In genomic region chr16:4661661-4662060, GRCh38 we compare ENCODE assay signal across 16 cellular contexts. TPM values are rescaled to one million over a fixed set of nuclear protein-coding genes. Genes with fewer than 3 reads are reported as not detected.
DNase-seq lines count a peak whose midpoint lies in the region; ATAC-seq and TF ChIP-seq lines count a peak whose summit lies in the region.
"Had no signal": no experiment of that assay in that cellular context is flagged by ENCODE, and none has a peak within 500 bp of the region (broad histone marks: within the 10 kb centered on the region; RNA-seq: fewer than 3 reads in every experiment).

No MANE protein-coding gene starts in this region.

- POLR2A ChIA-PET in activated CD8-positive, alpha-beta T cell treated with anti-CD3 and anti-CD28 coated beads, Interleukin-2, amount 10 ng/mL, durations not matched to agents 7 days and 5 days (lab: Charles Lee), result interaction anchor here (0.6 to 1.5 kb wide), 3 partner anchors 15 to 38 kb away, joined by 3 to 4 read pairs (median 3); no protein-coding TSS in a partner anchor
- POLR2A ChIA-PET in activated CD8-positive, alpha-beta T cell treated with anti-CD3 and anti-CD28 coated beads for 36 hours (lab: Charles Lee), result interaction anchor here (1.5 to 2.2 kb wide), 3 partner anchors 9 to 15 kb away, joined by 5 to 6 read pairs (median 6); no protein-coding TSS in a partner anchor

- H3K4me1 ChIP-seq in stomach, result peaks cover 46 to 73% (median 56%) of the 10 kb centered on the region in 4 donors

- WGBS in stomach, 5 donors, result 26 to 56% (median 47%) methylated on average over 10 to 11 of the region's 11 CpGs

- no peaks in the 10 kb centered on the region for H3K9me3 ChIP-seq in stomach
- H3K9me3 ChIP-seq: SK-N-SH had no signal

- intact Hi-C loops in activated CD8-positive, alpha-beta T cell treated with anti-CD3 and anti-CD28 coated beads for 36 hours (cut with micrococcal nuclease), result no loop called here
- intact Hi-C loops in dendritic cell treated with granulocyte-macrophage colony-stimulating factor and Interleukin-4, amounts not matched to agents 40 ng/mL and 50 ng/mL, for 4 days (cut with micrococcal nuclease), result loop anchor here (5.0 to 10.0 kb wide), 2 partner anchors 34 to 147 kb away; no protein-coding TSS in a partner anchor
- intact Hi-C loops in stomach (cut with DNase I; ENCODE audit: low total_unique reads) (no loop called here), natural killer cell (cut with micrococcal nuclease) (no loop called here)

- H3K27ac Mint-ChIP-seq in activated CD8-positive, alpha-beta T cell treated with anti-CD3 and anti-CD28 coated beads, Interleukin-2, amount 10 ng/mL, durations not matched to agents 7 days and 5 days, result peak overlapping the region; percentile 92
- H3K27ac Mint-ChIP-seq in activated CD8-positive, alpha-beta T cell treated with anti-CD3 and anti-CD28 coated beads for 36 hours, result no peak overlapping the region
- H3K27ac Mint-ChIP-seq in dendritic cell treated with granulocyte-macrophage colony-stimulating factor and Interleukin-4, amounts not matched to agents 40 ng/mL and 50 ng/mL, for 4 days, result peak overlapping the region; percentile 93
- H3K27ac Mint-ChIP-seq in natural killer cell, result peak overlapping the region in 1 of 2 donors; percentile 61

- peaks cover 29% of the 10 kb centered on the region for H3K36me3 Mint-ChIP-seq in activated CD8-positive, alpha-beta T cell treated with anti-CD3 and anti-CD28 coated beads, Interleukin-2, amount 10 ng/mL, durations not matched to agents 7 days and 5 days (ENCODE audit: low read depth)
- peaks cover 22% of the 10 kb centered on the region for H3K36me3 Mint-ChIP-seq in activated CD8-positive, alpha-beta T cell treated with anti-CD3 and anti-CD28 coated beads for 36 hours (ENCODE audit: low read depth)
- peaks cover 83% of the 10 kb centered on the region for H3K36me3 Mint-ChIP-seq in dendritic cell treated with granulocyte-macrophage colony-stimulating factor and Interleukin-4, amounts not matched to agents 40 ng/mL and 50 ng/mL, for 4 days (ENCODE audit: low read depth)
- no peaks in the 10 kb centered on the region for H3K36me3 Mint-ChIP-seq in natural killer cell
- H3K36me3 Mint-ChIP-seq: natural killer cell treated with Interleukin-12 subunit alpha and Interleukin-12 subunit beta and Interleukin-15 and Interleukin-18, amount 100 ng/mL, for 72 hours had no signal

- no peak for TF ChIP-seq CTCF in activated CD8-positive, alpha-beta T cell treated with anti-CD3 and anti-CD28 coated beads for 36 hours (IDR thresholded peaks at IDR 0.05)
- no peak for TF ChIP-seq CTCF in stomach (IDR thresholded peaks at IDR 0.05)
- no peak for TF ChIP-seq CTCF in natural killer cell (IDR thresholded peaks at IDR 0.05)

- H3K4me3 ChIP-seq in stomach, result no peak overlapping the region

- H3K9me3 Mint-ChIP-seq in activated CD8-positive, alpha-beta T cell treated with anti-CD3 and anti-CD28 coated beads, Interleukin-2, amount 10 ng/mL, durations not matched to agents 7 days and 5 days (ENCODE audit: insufficient read depth), result no peaks in the 10 kb centered on the region
- no peaks in the 10 kb centered on the region for H3K9me3 Mint-ChIP-seq in activated CD8-positive, alpha-beta T cell treated with anti-CD3 and anti-CD28 coated beads for 36 hours
- no peaks in the 10 kb centered on the region for H3K9me3 Mint-ChIP-seq in dendritic cell treated with granulocyte-macrophage colony-stimulating factor and Interleukin-4, amounts not matched to agents 40 ng/mL and 50 ng/mL, for 4 days
- H3K9me3 Mint-ChIP-seq in natural killer cell, result no peaks in the 10 kb centered on the region
- H3K9me3 Mint-ChIP-seq: activated CD4-positive, alpha-beta memory T cell treated with anti-CD3 and anti-CD28 coated beads for 36 hours; natural killer cell treated with Interleukin-12 subunit alpha and Interleukin-12 subunit beta and Interleukin-15 and Interleukin-18, amount 100 ng/mL, for 72 hours had no signal

- H3K4me3 Mint-ChIP-seq in activated CD8-positive, alpha-beta T cell treated with anti-CD3 and anti-CD28 coated beads, Interleukin-2, amount 10 ng/mL, durations not matched to agents 7 days and 5 days, result no peak overlapping the region
- H3K4me3 Mint-ChIP-seq in activated CD8-positive, alpha-beta T cell treated with anti-CD3 and anti-CD28 coated beads for 36 hours, result no peak overlapping the region
- no peak overlapping the region for H3K4me3 Mint-ChIP-seq in dendritic cell treated with granulocyte-macrophage colony-stimulating factor and Interleukin-4, amounts not matched to agents 40 ng/mL and 50 ng/mL, for 4 days
- H3K4me3 Mint-ChIP-seq in natural killer cell, result no peak overlapping the region
- H3K4me3 Mint-ChIP-seq: activated CD4-positive, alpha-beta memory T cell treated with anti-CD3 and anti-CD28 coated beads for 36 hours; natural killer cell treated with Interleukin-12 subunit alpha and Interleukin-12 subunit beta and Interleukin-15 and Interleukin-18, amount 100 ng/mL, for 72 hours had no signal

- no peaks in the 10 kb centered on the region for H3K27me3 ChIP-seq in stomach

- TF ChIP-seq POLR2A in stomach (IDR thresholded peaks at IDR 0.05), result no peak

- no peak for TF ChIP-seq EP300 in stomach (IDR thresholded peaks at IDR 0.05)

- H3K27ac ChIP-seq in stomach, result peak overlapping the region; percentile 58 to 85 (median 62)

- ATAC-seq in activated CD8-positive, alpha-beta T cell treated with anti-CD3 and anti-CD28 coated beads, Interleukin-2, amount 10 ng/mL, durations not matched to agents 7 days and 5 days, result no peak
- no peak for ATAC-seq in activated CD8-positive, alpha-beta T cell treated with anti-CD3 and anti-CD28 coated beads for 36 hours
- no peak for ATAC-seq in natural killer cell
- no peak for ATAC-seq in GM21360 (IDR thresholded peaks at IDR 0.05; ENCODE audit: unreplicated experiment)
- ATAC-seq: natural killer cell treated with Interleukin-12 subunit alpha and Interleukin-12 subunit beta and Interleukin-15 and Interleukin-18, amount 100 ng/mL, for 72 hours had no signal

- H3K27me3 Mint-ChIP-seq in activated CD8-positive, alpha-beta T cell treated with anti-CD3 and anti-CD28 coated beads, Interleukin-2, amount 10 ng/mL, durations not matched to agents 7 days and 5 days (ENCODE audit: low read depth), result no peaks in the 10 kb centered on the region
- H3K27me3 Mint-ChIP-seq in activated CD8-positive, alpha-beta T cell treated with anti-CD3 and anti-CD28 coated beads for 36 hours, result no peaks in the 10 kb centered on the region
- H3K27me3 Mint-ChIP-seq in dendritic cell treated with granulocyte-macrophage colony-stimulating factor and Interleukin-4, amounts not matched to agents 40 ng/mL and 50 ng/mL, for 4 days, result no peaks in the 10 kb centered on the region
- no peaks in the 10 kb centered on the region for H3K27me3 Mint-ChIP-seq in natural killer cell (ENCODE audit: low read depth in 2 of 2)
- H3K27me3 Mint-ChIP-seq: activated CD4-positive, alpha-beta memory T cell treated with anti-CD3 and anti-CD28 coated beads for 36 hours; natural killer cell treated with Interleukin-12 subunit alpha and Interleukin-12 subunit beta and Interleukin-15 and Interleukin-18, amount 100 ng/mL, for 72 hours had no signal

- H3K4me1 Mint-ChIP-seq in activated CD8-positive, alpha-beta T cell treated with anti-CD3 and anti-CD28 coated beads, Interleukin-2, amount 10 ng/mL, durations not matched to agents 7 days and 5 days (ENCODE audit: low read depth), result peaks cover 75% of the 10 kb centered on the region
- H3K4me1 Mint-ChIP-seq in activated CD8-positive, alpha-beta T cell treated with anti-CD3 and anti-CD28 coated beads for 36 hours (ENCODE audit: low read depth), result peaks cover 64% of the 10 kb centered on the region
- peaks cover 78% of the 10 kb centered on the region for H3K4me1 Mint-ChIP-seq in dendritic cell treated with granulocyte-macrophage colony-stimulating factor and Interleukin-4, amounts not matched to agents 40 ng/mL and 50 ng/mL, for 4 days (ENCODE audit: low read depth)
- H3K4me1 Mint-ChIP-seq in natural killer cell, result peaks cover 29 to 36% of the 10 kb centered on the region in 2 donors

- DNase-seq in activated CD8-positive, alpha-beta T cell treated with anti-CD3 and anti-CD28 coated beads, Interleukin-2, amount 10 ng/mL, durations not matched to agents 7 days and 5 days, result no peak
- DNase-seq in activated CD8-positive, alpha-beta T cell treated with anti-CD3 and anti-CD28 coated beads for 36 hours, result no peak
- peak; percentile 90 for DNase-seq in NCI-H345 (lab: John Stamatoyannopoulos, UW)
- peak; percentile 84 for DNase-seq in stomach
- DNase-seq in hepatic stellate cell (ENCODE audit: low spot score), result no peak
- no peak for DNase-seq in natural killer cell
- DNase-seq: ACHN; activated CD4-positive, alpha-beta memory T cell treated with anti-CD3 and anti-CD28 coated beads for 36 hours; erythroblast; GOT3; NCI-H524 treated with DMSO at 0.1 percent for 48 hours; SK-N-SH; stimulated activated CD8-positive, alpha-beta memory T cell treated with anti-CD3 and anti-CD28 coated beads, Interleukin-4, amount 100 ng/mL, for 48 hours had no signal

- CTCF ChIA-PET in activated CD8-positive, alpha-beta T cell treated with anti-CD3 and anti-CD28 coated beads, Interleukin-2, amount 10 ng/mL, durations not matched to agents 7 days and 5 days (lab: Charles Lee), result interaction anchor here (1.2 to 2.8 kb wide), 4 partner anchors 10 to 156 kb away, joined by 3 to 18 read pairs (median 5); no protein-coding TSS in a partner anchor
- CTCF ChIA-PET in activated CD8-positive, alpha-beta T cell treated with anti-CD3 and anti-CD28 coated beads for 36 hours (lab: Charles Lee), result interaction anchor here (0.9 to 3.7 kb wide), 4 partner anchors 11 to 113 kb away, joined by 3 to 23 read pairs (median 5); partner anchors contain the start of gene MGRN1

- H3K36me3 ChIP-seq in stomach, result peaks cover 31 to 78% (median 67%) of the 10 kb centered on the region in 4 donors

RNA-seq across cellular contexts. Expression of gene NUDT16L1, which starts 31.7 kb away (rescaled TPM):
- 10 to 100 TPM; 32.6 to 36.2 TPM for total RNA-seq in activated CD8-positive, alpha-beta T cell treated with anti-CD3 and anti-CD28 coated beads, Interleukin-2, amount 10 ng/mL, durations not matched to agents 7 days and 5 days
- 10 to 100 TPM; 22.3 to 25.6 TPM for total RNA-seq in activated CD8-positive, alpha-beta T cell treated with anti-CD3 and anti-CD28 coated beads for 36 hours
- total RNA-seq in stomach, result 10 to 100 TPM in 4 of 5 donors, 1 to 10 TPM in 1; 3.5 to 48.2 (median 44.2) TPM
- 10 to 100 TPM; 31.9 to 37.2 (median 33.3) TPM for polyA plus RNA-seq in stomach
- total RNA-seq in natural killer cell, result 10 to 100 TPM; 30.8 to 39.1 (median 35.0) TPM

RNA-seq across cellular contexts. Expression of gene MGRN1, which starts 37.0 kb away (rescaled TPM):
- total RNA-seq in activated CD8-positive, alpha-beta T cell treated with anti-CD3 and anti-CD28 coated beads, Interleukin-2, amount 10 ng/mL, durations not matched to agents 7 days and 5 days, result 10 to 100 TPM; 77.3 to 80.6 TPM
- total RNA-seq in activated CD8-positive, alpha-beta T cell treated with anti-CD3 and anti-CD28 coated beads for 36 hours, result 10 to 100 TPM; 67.6 to 70.8 TPM
- total RNA-seq in stomach, result 100 to 1,000 TPM in 2 of 5 donors, 10 to 100 TPM in 3; 34.7 to 469 (median 91.4) TPM
- 10 to 100 TPM; 13.2 to 21.5 (median 17.9) TPM for polyA plus RNA-seq in stomach
- 100 to 1,000 TPM; 102 to 106 (median 105) TPM for total RNA-seq in natural killer cell

RNA-seq across cellular contexts. Expression of gene UBALD1, which starts 47.0 kb away (rescaled TPM):
- total RNA-seq in activated CD8-positive, alpha-beta T cell treated with anti-CD3 and anti-CD28 coated beads, Interleukin-2, amount 10 ng/mL, durations not matched to agents 7 days and 5 days, result 10 to 100 TPM; 15.0 to 18.9 TPM
- total RNA-seq in activated CD8-positive, alpha-beta T cell treated with anti-CD3 and anti-CD28 coated beads for 36 hours, result 10 to 100 TPM; 12.2 to 13.4 TPM
- 10 to 100 TPM in 2 of 5 donors, 1 to 10 TPM in 2, under 1 TPM in 1; 0.58 to 77.2 (median 6.8) TPM for total RNA-seq in stomach
- polyA plus RNA-seq in stomach, result 10 to 100 TPM; 17.2 to 41.3 (median 31.9) TPM
- 10 to 100 TPM; 40.8 to 54.4 (median 53.6) TPM for total RNA-seq in natural killer cell

Comparison
In these comparisons a context has a peak if more than half of its experiments do, and no peak if none do; other contexts are left out.
1. DNase-seq: peak in NCI-H345 (single experiment) and stomach (single experiment); none in activated CD8-positive, alpha-beta T cell treated with anti-CD3 and anti-CD28 coated beads, Interleukin-2, amount 10 ng/mL, durations not matched to agents 7 days and 5 days (single experiment), activated CD8-positive, alpha-beta T cell treated with anti-CD3 and anti-CD28 coated beads for 36 hours (single experiment), hepatic stellate cell (single experiment) and natural killer cell (single experiment).